In genomic region chr6:40599580-40599979, GRCh38 we compare ENCODE assay signal across 1 cellular context.
TF ChIP-seq lines count a peak whose summit lies in the region.

No MANE protein-coding gene starts in this region.

TF ChIP-seq in HepG2, 621 proteins besides CTCF, POLR2A, EP300 and RAD21 (continues in another document):
- TF ChIP-seq GATA4 (IDR thresholded peaks at IDR 0.05; ENCODE audit: borderline replicate concordance, low read depth) = no peak
- TF ChIP-seq ZBTB1 (CRISPR knock-in tag; IDR thresholded peaks at IDR 0.05; ENCODE audit: borderline replicate concordance) = no peak
- no peak for TF ChIP-seq ZNF737 (CRISPR knock-in tag; IDR thresholded peaks at IDR 0.05; ENCODE audit: borderline replicate concordance)
- TF ChIP-seq, protein P1, sequence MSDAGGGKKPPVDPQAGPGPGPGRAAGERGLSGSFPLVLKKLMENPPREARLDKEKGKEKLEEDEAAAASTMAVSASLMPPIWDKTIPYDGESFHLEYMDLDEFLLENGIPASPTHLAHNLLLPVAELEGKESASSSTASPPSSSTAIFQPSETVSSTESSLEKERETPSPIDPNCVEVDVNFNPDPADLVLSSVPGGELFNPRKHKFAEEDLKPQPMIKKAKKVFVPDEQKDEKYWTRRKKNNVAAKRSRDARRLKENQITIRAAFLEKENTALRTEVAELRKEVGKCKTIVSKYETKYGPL (CRISPR knock-in tag; IDR thresholded peaks at IDR 0.05) = no peak
- TF ChIP-seq ATF4 (CRISPR knock-in tag; IDR thresholded peaks at IDR 0.05) = no peak
- TF ChIP-seq GTF2F1 (IDR thresholded peaks at IDR 0.05; ENCODE audit: low read length) = no peak
- no peak for TF ChIP-seq YY1 (IDR thresholded peaks at IDR 0.05; ENCODE audit: insufficient read depth, insufficient replicate concordance, low read depth, low read length)
- TF ChIP-seq, protein P2, sequence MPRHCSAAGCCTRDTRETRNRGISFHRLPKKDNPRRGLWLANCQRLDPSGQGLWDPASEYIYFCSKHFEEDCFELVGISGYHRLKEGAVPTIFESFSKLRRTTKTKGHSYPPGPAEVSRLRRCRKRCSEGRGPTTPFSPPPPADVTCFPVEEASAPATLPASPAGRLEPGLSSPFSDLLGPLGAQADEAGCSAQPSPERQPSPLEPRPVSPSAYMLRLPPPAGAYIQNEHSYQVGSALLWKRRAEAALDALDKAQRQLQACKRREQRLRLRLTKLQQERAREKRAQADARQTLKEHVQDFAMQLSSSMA (CRISPR knock-in tag; IDR thresholded peaks at IDR 0.05) = no peak
- TF ChIP-seq, protein P3, sequence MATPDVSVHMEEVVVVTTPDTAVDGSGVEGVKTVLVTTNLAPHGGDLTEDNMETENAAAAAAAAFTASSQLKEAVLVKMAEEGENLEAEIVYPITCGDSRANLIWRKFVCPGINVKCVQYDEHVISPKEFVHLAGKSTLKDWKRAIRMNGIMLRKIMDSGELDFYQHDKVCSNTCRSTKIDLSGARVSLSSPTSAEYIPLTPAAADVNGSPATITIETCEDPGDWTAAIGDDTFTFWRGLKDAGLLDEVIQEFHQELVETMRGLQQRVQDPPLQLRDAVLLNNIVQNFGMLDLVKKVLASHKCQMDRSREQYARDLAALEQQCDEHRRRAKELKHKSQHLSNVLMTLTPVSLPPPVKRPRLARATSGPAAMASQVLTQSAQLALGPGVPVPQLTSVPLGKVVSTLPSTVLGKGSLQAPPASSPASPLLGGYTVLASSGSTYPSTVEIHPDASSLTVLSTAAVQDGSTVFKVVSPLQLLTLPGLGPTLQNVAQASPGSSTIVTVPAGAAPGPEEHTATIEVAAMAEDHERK (CRISPR knock-in tag; IDR thresholded peaks at IDR 0.05; ENCODE audit: low read depth) = peak; percentile 50; the same call in 1 of the 2 replicates
- 0 out of 2 replicates have a peak, but pooled peaks have one; percentile 16 for TF ChIP-seq GABPB1 (CRISPR knock-in tag; IDR thresholded peaks at IDR 0.05)
- TF ChIP-seq POLR2G (IDR thresholded peaks at IDR 0.05; ENCODE audit: low read depth, low read length) = no peak
- 0 out of 2 replicates have a peak, but pooled peaks have one; percentile 35 for TF ChIP-seq ZNF441 (CRISPR knock-in tag; IDR thresholded peaks at IDR 0.05; ENCODE audit: borderline replicate concordance)
- TF ChIP-seq ZSCAN31 (CRISPR knock-in tag; IDR thresholded peaks at IDR 0.05; ENCODE audit: low read depth) = no peak
- TF ChIP-seq, protein P4, sequence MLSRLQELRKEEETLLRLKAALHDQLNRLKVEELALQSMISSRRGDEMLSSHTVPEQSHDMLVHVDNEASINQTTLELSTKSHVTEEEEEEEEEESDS (CRISPR knock-in tag; IDR thresholded peaks at IDR 0.05; ENCODE audit: borderline replicate concordance) = no peak
- no peak for TF ChIP-seq ZBTB34 (CRISPR knock-in tag; IDR thresholded peaks at IDR 0.05)
- TF ChIP-seq TAF1 (CRISPR knock-in tag; IDR thresholded peaks at IDR 0.05) = no peak
- TF ChIP-seq, protein P5, sequence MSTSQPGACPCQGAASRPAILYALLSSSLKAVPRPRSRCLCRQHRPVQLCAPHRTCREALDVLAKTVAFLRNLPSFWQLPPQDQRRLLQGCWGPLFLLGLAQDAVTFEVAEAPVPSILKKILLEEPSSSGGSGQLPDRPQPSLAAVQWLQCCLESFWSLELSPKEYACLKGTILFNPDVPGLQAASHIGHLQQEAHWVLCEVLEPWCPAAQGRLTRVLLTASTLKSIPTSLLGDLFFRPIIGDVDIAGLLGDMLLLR (CRISPR knock-in tag; IDR thresholded peaks at IDR 0.05) = no peak
- no peak for TF ChIP-seq PRPF4 (IDR thresholded peaks at IDR 0.05; ENCODE audit: low read depth, low read length, poor library complexity, severe bottlenecking)
- no peak for TF ChIP-seq ZNF7 (CRISPR knock-in tag; IDR thresholded peaks at IDR 0.05)
- TF ChIP-seq, protein P6, sequence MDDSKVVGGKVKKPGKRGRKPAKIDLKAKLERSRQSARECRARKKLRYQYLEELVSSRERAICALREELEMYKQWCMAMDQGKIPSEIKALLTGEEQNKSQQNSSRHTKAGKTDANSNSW (CRISPR knock-in tag; IDR thresholded peaks at IDR 0.05; ENCODE audit: borderline replicate concordance) = no peak
- TF ChIP-seq WIZ (CRISPR knock-in tag; IDR thresholded peaks at IDR 0.05) = no peak
- no peak for TF ChIP-seq POLR2AphosphoS2 (IDR thresholded peaks at IDR 0.05; ENCODE audit: low read depth, low read length)
- TF ChIP-seq, protein P7, sequence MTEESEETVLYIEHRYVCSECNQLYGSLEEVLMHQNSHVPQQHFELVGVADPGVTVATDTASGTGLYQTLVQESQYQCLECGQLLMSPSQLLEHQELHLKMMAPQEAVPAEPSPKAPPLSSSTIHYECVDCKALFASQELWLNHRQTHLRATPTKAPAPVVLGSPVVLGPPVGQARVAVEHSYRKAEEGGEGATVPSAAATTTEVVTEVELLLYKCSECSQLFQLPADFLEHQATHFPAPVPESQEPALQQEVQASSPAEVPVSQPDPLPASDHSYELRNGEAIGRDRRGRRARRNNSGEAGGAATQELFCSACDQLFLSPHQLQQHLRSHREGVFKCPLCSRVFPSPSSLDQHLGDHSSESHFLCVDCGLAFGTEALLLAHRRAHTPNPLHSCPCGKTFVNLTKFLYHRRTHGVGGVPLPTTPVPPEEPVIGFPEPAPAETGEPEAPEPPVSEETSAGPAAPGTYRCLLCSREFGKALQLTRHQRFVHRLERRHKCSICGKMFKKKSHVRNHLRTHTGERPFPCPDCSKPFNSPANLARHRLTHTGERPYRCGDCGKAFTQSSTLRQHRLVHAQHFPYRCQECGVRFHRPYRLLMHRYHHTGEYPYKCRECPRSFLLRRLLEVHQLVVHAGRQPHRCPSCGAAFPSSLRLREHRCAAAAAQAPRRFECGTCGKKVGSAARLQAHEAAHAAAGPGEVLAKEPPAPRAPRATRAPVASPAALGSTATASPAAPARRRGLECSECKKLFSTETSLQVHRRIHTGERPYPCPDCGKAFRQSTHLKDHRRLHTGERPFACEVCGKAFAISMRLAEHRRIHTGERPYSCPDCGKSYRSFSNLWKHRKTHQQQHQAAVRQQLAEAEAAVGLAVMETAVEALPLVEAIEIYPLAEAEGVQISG (CRISPR knock-in tag; IDR thresholded peaks at IDR 0.05) = 0 out of 2 replicates have a peak, but pooled peaks have one; percentile 20
- TF ChIP-seq, protein P8, sequence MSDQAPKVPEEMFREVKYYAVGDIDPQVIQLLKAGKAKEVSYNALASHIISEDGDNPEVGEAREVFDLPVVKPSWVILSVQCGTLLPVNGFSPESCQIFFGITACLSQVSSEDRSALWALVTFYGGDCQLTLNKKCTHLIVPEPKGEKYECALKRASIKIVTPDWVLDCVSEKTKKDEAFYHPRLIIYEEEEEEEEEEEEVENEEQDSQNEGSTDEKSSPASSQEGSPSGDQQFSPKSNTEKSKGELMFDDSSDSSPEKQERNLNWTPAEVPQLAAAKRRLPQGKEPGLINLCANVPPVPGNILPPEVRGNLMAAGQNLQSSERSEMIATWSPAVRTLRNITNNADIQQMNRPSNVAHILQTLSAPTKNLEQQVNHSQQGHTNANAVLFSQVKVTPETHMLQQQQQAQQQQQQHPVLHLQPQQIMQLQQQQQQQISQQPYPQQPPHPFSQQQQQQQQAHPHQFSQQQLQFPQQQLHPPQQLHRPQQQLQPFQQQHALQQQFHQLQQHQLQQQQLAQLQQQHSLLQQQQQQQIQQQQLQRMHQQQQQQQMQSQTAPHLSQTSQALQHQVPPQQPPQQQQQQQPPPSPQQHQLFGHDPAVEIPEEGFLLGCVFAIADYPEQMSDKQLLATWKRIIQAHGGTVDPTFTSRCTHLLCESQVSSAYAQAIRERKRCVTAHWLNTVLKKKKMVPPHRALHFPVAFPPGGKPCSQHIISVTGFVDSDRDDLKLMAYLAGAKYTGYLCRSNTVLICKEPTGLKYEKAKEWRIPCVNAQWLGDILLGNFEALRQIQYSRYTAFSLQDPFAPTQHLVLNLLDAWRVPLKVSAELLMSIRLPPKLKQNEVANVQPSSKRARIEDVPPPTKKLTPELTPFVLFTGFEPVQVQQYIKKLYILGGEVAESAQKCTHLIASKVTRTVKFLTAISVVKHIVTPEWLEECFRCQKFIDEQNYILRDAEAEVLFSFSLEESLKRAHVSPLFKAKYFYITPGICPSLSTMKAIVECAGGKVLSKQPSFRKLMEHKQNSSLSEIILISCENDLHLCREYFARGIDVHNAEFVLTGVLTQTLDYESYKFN (CRISPR knock-in tag; conservative IDR thresholded peaks at IDR 0.05) = no peak
- 0 out of 2 replicates have a peak, but pooled peaks have one; percentile 20 for TF ChIP-seq TFE3 (CRISPR knock-in tag; IDR thresholded peaks at IDR 0.05)
- no peak for TF ChIP-seq ZNF562 (CRISPR knock-in tag; IDR thresholded peaks at IDR 0.05; ENCODE audit: borderline replicate concordance)
- no peak for TF ChIP-seq CEBPZ (IDR thresholded peaks at IDR 0.05; ENCODE audit: low read length)
- TF ChIP-seq SIX4 (CRISPR knock-in tag; IDR thresholded peaks at IDR 0.05) = no peak
- TF ChIP-seq, protein P9, sequence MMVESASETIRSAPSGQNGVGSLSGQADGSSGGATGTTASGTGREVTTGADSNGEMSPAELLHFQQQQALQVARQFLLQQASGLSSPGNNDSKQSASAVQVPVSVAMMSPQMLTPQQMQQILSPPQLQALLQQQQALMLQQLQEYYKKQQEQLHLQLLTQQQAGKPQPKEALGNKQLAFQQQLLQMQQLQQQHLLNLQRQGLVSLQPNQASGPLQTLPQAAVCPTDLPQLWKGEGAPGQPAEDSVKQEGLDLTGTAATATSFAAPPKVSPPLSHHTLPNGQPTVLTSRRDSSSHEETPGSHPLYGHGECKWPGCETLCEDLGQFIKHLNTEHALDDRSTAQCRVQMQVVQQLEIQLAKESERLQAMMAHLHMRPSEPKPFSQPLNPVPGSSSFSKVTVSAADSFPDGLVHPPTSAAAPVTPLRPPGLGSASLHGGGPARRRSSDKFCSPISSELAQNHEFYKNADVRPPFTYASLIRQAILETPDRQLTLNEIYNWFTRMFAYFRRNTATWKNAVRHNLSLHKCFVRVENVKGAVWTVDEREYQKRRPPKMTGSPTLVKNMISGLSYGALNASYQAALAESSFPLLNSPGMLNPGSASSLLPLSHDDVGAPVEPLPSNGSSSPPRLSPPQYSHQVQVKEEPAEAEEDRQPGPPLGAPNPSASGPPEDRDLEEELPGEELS (CRISPR knock-in tag; IDR thresholded peaks at IDR 0.05) = no peak
- TF ChIP-seq ATRX (CRISPR knock-in tag; IDR thresholded peaks at IDR 0.05; ENCODE audit: borderline replicate concordance) = no peak
- TF ChIP-seq XBP1 (CRISPR knock-in tag; IDR thresholded peaks at IDR 0.05) = no peak
- no peak for TF ChIP-seq KLF16 (CRISPR knock-in tag; IDR thresholded peaks at IDR 0.05)
- 0 out of 2 replicates have a peak, but pooled peaks have one; percentile 33 for TF ChIP-seq ZNF773 (CRISPR knock-in tag; IDR thresholded peaks at IDR 0.05; ENCODE audit: borderline replicate concordance)
- TF ChIP-seq U2AF1 (optimal IDR thresholded peaks at IDR 0.05; ENCODE audit: low read depth, low read length) = no peak
- no peak for TF ChIP-seq U2AF2 (IDR thresholded peaks at IDR 0.05; ENCODE audit: low read depth, low read length)
